Comparison of ENCODE assay signal across 8 cellular contexts in genomic region chr4:674172-675035, GRCh38. TPM values are rescaled to one million over a fixed set of nuclear protein-coding genes. Genes with fewer than 3 reads are reported as not detected.
DNase-seq lines count a peak whose midpoint lies in the region; ATAC-seq and TF ChIP-seq lines count a peak whose summit lies in the region.

TSS of gene ATP5ME (minus strand) at chr4:674276. CDS start at chr4:674247, 29 bp downstream.
TSS of gene MYL5 (plus strand) at chr4:674542. CDS start at chr4:678027, 3,485 bp downstream.

- peak within 1 kb of the TSS; percentile 85 for H3K27ac ChIP-seq in WERI-Rb-1
- peak within 1 kb of the TSS; percentile 86 for H3K27ac ChIP-seq in mammary epithelial cell (ENCODE audit: insufficient read depth, low read depth, low read length)
- H3K27ac ChIP-seq in smooth muscle cell (ENCODE audit: low read depth) = peak within 1 kb of the TSS; percentile 94

- H3K9ac ChIP-seq in mammary epithelial cell (ENCODE audit: insufficient read depth, low read length) (peak within 1 kb of the TSS; percentile 78), smooth muscle cell (ENCODE audit: low read depth) (peak within 1 kb of the TSS; percentile 99)

- H4K20me1 ChIP-seq in mammary epithelial cell (ENCODE audit: insufficient read depth, low read length) = no peaks in the 10 kb centered on the region
- H4K20me1 ChIP-seq in smooth muscle cell (ENCODE audit: low read depth) = no peaks in the 10 kb centered on the region

- H3F3A ChIP-seq in smooth muscle cell (ENCODE audit: low read depth) = no peaks in the 10 kb centered on the region

- dilution Hi-C loops in mammary epithelial cell (cut with HindIII; ENCODE audit: low sequenced_read_pairs) = loop anchor here (5.0 to 10.0 kb wide), 3 partner anchors 52 to 220 kb away; no protein-coding TSS in a partner anchor

- peak; percentile 100 for DNase-seq in AG08395 (ENCODE audit: low spot score)
- DNase-seq in NCI-H2196 treated with DMSO at 0.1 percent for 48 hours (lab: John Stamatoyannopoulos, UW; ENCODE audit: unreplicated experiment) = peak; percentile 85
- peak; percentile 97 for DNase-seq in WERI-Rb-1
- DNase-seq in mammary epithelial cell = peak; percentile 95
- DNase-seq in iPS-NIHi7 (ENCODE audit: extremely low spot score) = peak; percentile 100
- peak; percentile 94 for DNase-seq in smooth muscle cell (lab: John Stamatoyannopoulos, UW; ENCODE audit: unreplicated experiment)

- CTCF ChIA-PET in mammary epithelial cell (lab: Charles Lee; ENCODE audit: low non-redundant PET) = interaction anchor here (1.0 kb wide), 1 partner anchor 9 kb away, joined by 3 read pairs; no protein-coding TSS in a partner anchor

- H3K27me3 ChIP-seq in WERI-Rb-1 (ENCODE audit: insufficient read depth, low read depth, severe bottlenecking) (no peaks in the 10 kb centered on the region), mammary epithelial cell (ENCODE audit: insufficient read depth, low read length) (no peaks in the 10 kb centered on the region), smooth muscle cell (ENCODE audit: low read depth) (no peaks in the 10 kb centered on the region)

- ATAC-seq in GM18873 (IDR thresholded peaks at IDR 0.05; ENCODE audit: low FRiP score, unreplicated experiment) = peak; percentile 72
- peak; percentile 73 for ATAC-seq in HG03139 (IDR thresholded peaks at IDR 0.05; ENCODE audit: unreplicated experiment)

- under 1% methylated on average over 22 of the region's 84 CpGs for WGBS in mammary epithelial cell (ENCODE audit: low coverage, missing lambda C conversion rate)
- 3% methylated on average over 79 of the region's 84 CpGs for WGBS in smooth muscle cell (ENCODE audit: low lambda C conversion rate)

- H3K4me3 ChIP-seq in WERI-Rb-1 (ENCODE audit: low read depth, low read length) (peak within 1 kb of the TSS; percentile 80), mammary epithelial cell (replicated peaks in 1 of 3; ENCODE audit: insufficient read depth in 1 of 3, low read depth in 2 of 3, low read length in 3 of 3) (peak within 1 kb of the TSS; percentile 78 to 93 (median 92)), smooth muscle cell (peak within 1 kb of the TSS; percentile 87)

- peaks cover 31% of the 10 kb centered on the region for H3K79me2 ChIP-seq in mammary epithelial cell (ENCODE audit: insufficient read depth, low read length)
- H3K79me2 ChIP-seq in smooth muscle cell (ENCODE audit: low read depth) = peaks cover 19% of the 10 kb centered on the region

- intact Hi-C loops in mammary epithelial cell (cut with micrococcal nuclease) = loop anchor here (1.0 to 2.0 kb wide), 3 partner anchors 72 to 430 kb away; partner anchors contain the start of genes PIGG and ZNF721

- H3K4me2 ChIP-seq in mammary epithelial cell (ENCODE audit: insufficient read depth, low read depth, low read length) = peak within 1 kb of the TSS; percentile 97
- H3K4me2 ChIP-seq in smooth muscle cell = peak within 1 kb of the TSS; percentile 97

- in situ Hi-C loops in mammary epithelial cell (cut with MboI; ENCODE audit: low sequenced_read_pairs in 2 of 2) = no loop called here

- peak within 1 kb of the TSS; percentile 96 for H2AFZ ChIP-seq in mammary epithelial cell (ENCODE audit: low read depth, low read length)
- peak within 1 kb of the TSS; percentile 35 for H2AFZ ChIP-seq in smooth muscle cell (ENCODE audit: low read depth)

- BruUV-seq in mammary epithelial cell (replicated peaks; lab: Mats Ljungman, UMichigan) = TSS peak; percentile 48

- H3K9me3 ChIP-seq in WERI-Rb-1 (ENCODE audit: severe bottlenecking) (no peaks in the 10 kb centered on the region), mammary epithelial cell (replicated peaks; ENCODE audit: insufficient read depth, low read length) (no peaks in the 10 kb centered on the region), smooth muscle cell (replicated peaks; ENCODE audit: low read depth) (no peaks in the 10 kb centered on the region)

- TF ChIP-seq CTCF in WERI-Rb-1 (IDR thresholded peaks at IDR 0.05; ENCODE audit: low read depth, low read length) = peak; percentile 100
- TF ChIP-seq CTCF in mammary epithelial cell (conservative IDR thresholded peaks at IDR 0.05 in 1 of 2, IDR thresholded peaks at IDR 0.05 in 1 of 2; ENCODE audit: extremely low read depth in 1 of 2, insufficient read depth in 1 of 2, low read depth in 1 of 2, low read length in 2 of 2) = peak; percentile 91 to 93
- peak; percentile 95 for TF ChIP-seq CTCF in smooth muscle cell (IDR thresholded peaks at IDR 0.05; ENCODE audit: borderline replicate concordance, insufficient read depth, poor library complexity, severe bottlenecking)

- H3K36me3 ChIP-seq in WERI-Rb-1 = peaks cover 30% of the 10 kb centered on the region
- H3K36me3 ChIP-seq in mammary epithelial cell (ENCODE audit: insufficient read depth, low read length) = peaks cover 11% of the 10 kb centered on the region
- no peaks in the 10 kb centered on the region for H3K36me3 ChIP-seq in smooth muscle cell (ENCODE audit: low read depth)

- H3K4me1 ChIP-seq in mammary epithelial cell (ENCODE audit: insufficient read depth, low read length) = peaks cover 30% of the 10 kb centered on the region
- peaks cover 15% of the 10 kb centered on the region for H3K4me1 ChIP-seq in smooth muscle cell (ENCODE audit: low read depth)

RNA-seq across cellular contexts. Expression of gene ATP5ME, which starts in this region (rescaled TPM):
- total RNA-seq in mammary epithelial cell (100 to 1,000 TPM in 1 of 2 donors, 10 to 100 TPM in 1; 38.7 to 284 TPM), smooth muscle cell (95.4 and 152 TPM in 2 replicates)
- polyA plus RNA-seq in mammary epithelial cell (486 TPM), smooth muscle cell (699 and 733 TPM in 2 replicates)
- polyA minus RNA-seq in mammary epithelial cell = 109 TPM

RNA-seq across cellular contexts. Expression of gene MYL5, which starts in this region (rescaled TPM):
- total RNA-seq in mammary epithelial cell (10 to 100 TPM; 11.2 to 31.9 TPM), smooth muscle cell (6.8 and 22.1 TPM in 2 replicates)
- polyA plus RNA-seq in mammary epithelial cell (10.7 TPM), smooth muscle cell (6.7 and 12.5 TPM in 2 replicates)
- polyA minus RNA-seq in mammary epithelial cell = not detected

Comparison
In these comparisons a context has a peak if more than half of its experiments do, and no peak if none do; other contexts are left out.
1. Peak in every context shown above with its lines: DNase-seq, ATAC-seq, H3K4me3 ChIP-seq and H3K27ac ChIP-seq.